8 cellular contexts compared by ENCODE assay signal in the genomic region with DNA sequence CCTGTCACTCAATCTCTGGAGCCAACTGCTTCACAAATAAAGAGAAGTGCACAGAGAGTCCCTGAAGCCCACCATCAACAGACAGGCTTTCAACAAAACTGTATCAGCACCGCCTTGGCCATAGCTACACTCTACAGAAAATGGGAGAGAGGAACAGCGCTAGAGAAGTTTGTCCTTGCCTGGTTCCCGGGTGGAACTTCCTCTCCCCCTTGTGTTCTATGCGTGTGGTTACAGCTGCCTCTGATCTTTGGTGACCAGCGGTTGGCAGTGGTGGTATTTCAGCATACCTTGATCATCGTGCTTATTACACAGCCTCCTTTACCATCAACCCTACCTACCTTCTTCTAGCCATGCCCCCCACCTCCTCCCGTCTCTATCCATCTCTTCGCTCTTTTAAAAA.
DNase-seq lines count a peak whose midpoint lies in the region; ATAC-seq and TF ChIP-seq lines count a peak whose summit lies in the region.

No MANE protein-coding gene starts in this region.

- H3K27me3 ChIP-seq in right atrium auricular region (no peaks in the 10 kb centered on the region), RWPE2 (ENCODE audit: insufficient read depth, poor library complexity, severe bottlenecking) (peaks cover 12% of the 10 kb centered on the region), upper lobe of right lung (peaks cover 22% of the 10 kb centered on the region)

- peaks cover 0 to 3% of the 10 kb centered on the region in 2 donors for H3K9me3 ChIP-seq in right atrium auricular region
- no peaks in the 10 kb centered on the region for H3K9me3 ChIP-seq in RWPE2 (ENCODE audit: severe bottlenecking)
- no peaks in the 10 kb centered on the region for H3K9me3 ChIP-seq in upper lobe of right lung

- H3K27ac ChIP-seq in right atrium auricular region (no peak overlapping the region), RWPE2 (ENCODE audit: poor library complexity, severe bottlenecking) (no peak overlapping the region), upper lobe of right lung (no peak overlapping the region)

- peak; percentile 55 for ATAC-seq in Right ventricle myocardium inferior
- no peak for ATAC-seq in RWPE2 (ENCODE audit: low read depth)
- ATAC-seq in left ventricle myocardium superior = peak; percentile 56
- peak; percentile 56 for ATAC-seq in upper lobe of right lung

- H3K4me1 ChIP-seq in right atrium auricular region = no peaks in the 10 kb centered on the region
- no peaks in the 10 kb centered on the region for H3K4me1 ChIP-seq in RWPE2 (ENCODE audit: insufficient read depth, poor library complexity, severe bottlenecking)
- no peaks in the 10 kb centered on the region for H3K4me1 ChIP-seq in upper lobe of right lung

- DNase-seq in Right ventricle myocardium inferior (ENCODE audit: missing footprints) (no peak), right atrium auricular region (ENCODE audit: low spot score) (no peak), RWPE2 (ENCODE audit: low spot score) (no peak), left ventricle myocardium superior (no peak), upper lobe of right lung (no peak), middle frontal gyrus (ENCODE audit: extremely low spot score, low spot score) (no peak), NCI-H2196 treated with DMSO at 0.1 percent for 48 hours (lab: John Stamatoyannopoulos, UW; ENCODE audit: unreplicated experiment) (no peak), GF-D8 (lab: John Stamatoyannopoulos, UW) (no peak)

- no peaks in the 10 kb centered on the region for H3K36me3 ChIP-seq in right atrium auricular region
- no peaks in the 10 kb centered on the region for H3K36me3 ChIP-seq in RWPE2 (ENCODE audit: low read depth)
- no peaks in the 10 kb centered on the region for H3K36me3 ChIP-seq in upper lobe of right lung

- H3K4me3 ChIP-seq in right atrium auricular region (no peak overlapping the region), RWPE2 (ENCODE audit: severe bottlenecking) (no peak overlapping the region), upper lobe of right lung (no peak overlapping the region)

- intact Hi-C loops in Right ventricle myocardium inferior (cut with DNase I) (no loop called here), left ventricle myocardium superior (cut with micrococcal nuclease) (no loop called here), upper lobe of right lung (cut with DNase I) (no loop called here)

- TF ChIP-seq CTCF in right atrium auricular region (IDR thresholded peaks at IDR 0.05) (peak in 1 of 2 donors; percentile 60), RWPE2 (IDR thresholded peaks at IDR 0.05; ENCODE audit: poor library complexity, severe bottlenecking) (peak; percentile 28), upper lobe of right lung (IDR thresholded peaks at IDR 0.05) (peak; percentile 43)
